ENCODE assay signal across 9 cellular contexts in genomic region chr6:36666726-36667591, GRCh38. TPM values are rescaled to one million over a fixed set of nuclear protein-coding genes. Genes with fewer than 3 reads are reported as not detected.
DNase-seq lines count a peak whose midpoint lies in the region; ATAC-seq and TF ChIP-seq lines count a peak whose summit lies in the region.
"Had no signal": no experiment of that assay in that cellular context is flagged by ENCODE, and none has a peak within 500 bp of the region (broad histone marks: within the 10 kb centered on the region; RNA-seq: fewer than 3 reads in every experiment).

No MANE protein-coding gene starts in this region.

- no peaks in the 10 kb centered on the region for H3K27me3 ChIP-seq in Panc1 (ENCODE audit: control insufficient read depth, insufficient read depth, low read length)

- peak; percentile 34; the same call in 1 of the 2 replicates for TF ChIP-seq RAD21 in Ishikawa (IDR thresholded peaks at IDR 0.05; ENCODE audit: low read depth)

- DNase-seq in ELR (ENCODE audit: low read depth) = peak; percentile 79
- DNase-seq in Panc1 (ENCODE audit: low read depth, low spot score) = no peak
- DNase-seq in erythroblast (lab: John Stamatoyannopoulos, UW) = peak; percentile 21 to 50
- peak; percentile 98 for DNase-seq in myocyte (ENCODE audit: low read depth)
- DNase-seq in stimulated activated naive CD4-positive, alpha-beta T cell (lab: John Stamatoyannopoulos, UW) = no peak
- no peak for DNase-seq in activated CD4-positive, alpha-beta T cell treated with anti-CD3 and anti-CD28 coated beads for 4 hours

- TF ChIP-seq CTCF in Panc1 (IDR thresholded peaks at IDR 0.05) = no peak

- peaks cover 4% of the 10 kb centered on the region; the same call in 1 of the 2 replicates for H3K4me1 ChIP-seq in Panc1 (ENCODE audit: control insufficient read depth, insufficient read depth, low read length)

- no peak for TF ChIP-seq POLR2A in erythroblast (IDR thresholded peaks at IDR 0.05; ENCODE audit: low read length)

- no peak overlapping the region for H3K4me3 ChIP-seq in Panc1 (ENCODE audit: low read depth in 2 of 2, low read length in 2 of 2)

- in situ Hi-C loops in Panc1 (cut with HindIII; ENCODE audit: low pct_unique_long_range_greater_than_20kb, low sequenced_read_pairs) = no loop called here

- TF ChIP-seq EP300 in Ishikawa (IDR thresholded peaks at IDR 0.05; ENCODE audit: borderline replicate concordance) = peak; percentile 95

- H3K36me3 ChIP-seq in Panc1 (ENCODE audit: control insufficient read depth, insufficient read depth, low read length) = no peaks in the 10 kb centered on the region

- no peaks in the 10 kb centered on the region for H3K9me3 ChIP-seq in Panc1 (ENCODE audit: control insufficient read depth, insufficient read depth, low read depth, low read length)

- intact Hi-C loops in Panc1 (cut with micrococcal nuclease; ENCODE audit: unreplicated experiment) = no loop called here

- no peak overlapping the region for H3K27ac ChIP-seq in Panc1 (ENCODE audit: low read length)
- H3K27ac ChIP-seq: VCaP had no signal

- CTCF ChIA-PET in Panc1 (lab: Charles Lee) = interaction anchor here (0.6 kb wide), 1 partner anchor 52 kb away, joined by 6 read pairs; no protein-coding TSS in a partner anchor

- no TSS peak for BruUV-seq in Panc1 (replicated peaks; lab: Mats Ljungman, UMichigan)

- ATAC-seq in GM21723 (IDR thresholded peaks at IDR 0.05; ENCODE audit: unreplicated experiment) (peak; percentile 73), Panc1 (peak; percentile 46; the same call in 1 of the 2 replicates)

- POLR2A ChIA-PET in Panc1 (lab: Charles Lee) = interaction anchor here (0.5 to 1.1 kb wide), 3 partner anchors 9 to 44 kb away, joined by 3 to 5 read pairs (median 3); no protein-coding TSS in a partner anchor

TF ChIP-seq in Ishikawa, 13 proteins besides CTCF, POLR2A, EP300 and RAD21:
- TF ChIP-seq YY1 (IDR thresholded peaks at IDR 0.05; ENCODE audit: low read depth) = peak; percentile 57; the same call in 1 of the 2 replicates
- TF ChIP-seq CEBPB (IDR thresholded peaks at IDR 0.05) = peak; percentile 100
- peak; percentile 89 for TF ChIP-seq FOXM1 (IDR thresholded peaks at IDR 0.05; ENCODE audit: borderline replicate concordance, low read depth)
- 0 out of 2 replicates have a peak, but pooled peaks have one; percentile 37 for TF ChIP-seq CREB1 (IDR thresholded peaks at IDR 0.05; ENCODE audit: low read depth)
- TF ChIP-seq REST (IDR thresholded peaks at IDR 0.05; ENCODE audit: low read depth) = no peak
- TF ChIP-seq TAF1 (IDR thresholded peaks at IDR 0.05; ENCODE audit: low read depth) = 0 out of 2 replicates have a peak, but pooled peaks have one; percentile 20
- TF ChIP-seq TCF12 (IDR thresholded peaks at IDR 0.05; ENCODE audit: low read depth) = peak; percentile 98
- peak; percentile 99 for TF ChIP-seq EGR1 (IDR thresholded peaks at IDR 0.05)
- TF ChIP-seq MAX (IDR thresholded peaks at IDR 0.05) = peak; percentile 83
- TF ChIP-seq USF1 (IDR thresholded peaks at IDR 0.05) = peak; percentile 54
- TF ChIP-seq TEAD4 (IDR thresholded peaks at IDR 0.05) = peak; percentile 95
- TF ChIP-seq ZBTB7A (IDR thresholded peaks at IDR 0.05; ENCODE audit: low read depth) = peak; percentile 75; the same call in 1 of the 2 replicates
- peak; percentile 97 for TF ChIP-seq NFIC (IDR thresholded peaks at IDR 0.05)
TF ChIP-seq in Ishikawa: peak in this region for 12.

RNA-seq across cellular contexts. Expression of gene CDKN1A, which starts 11.6 kb away (rescaled TPM):
- total RNA-seq in Panc1 (2021; ENCODE audit: unreplicated experiment) (46.2 TPM), myocyte (1,798 and 2,123 TPM in 2 replicates)
- polyA plus RNA-seq in Panc1 (2012; ENCODE audit: insufficient read length) = 52.2 TPM
- polyA plus RNA-seq in myocyte (2012) = 1,534 TPM

RNA-seq across cellular contexts. Expression of gene RAB44, which starts 30.7 kb away (rescaled TPM):
- not detected for total RNA-seq in Panc1 (2021; ENCODE audit: unreplicated experiment)
- not detected for polyA plus RNA-seq in Panc1 (2012; ENCODE audit: insufficient read length)
- total RNA-seq in myocyte = not detected in 2 replicates
- polyA plus RNA-seq in myocyte (2012) = 0.15 TPM

Comparison
In these comparisons a context has a peak if more than half of its experiments do, and no peak if none do; other contexts are left out.
1. DNase-seq: peak in ELR (single experiment), erythroblast (2 of 2) and myocyte (single experiment); none in Panc1 (single experiment), stimulated activated naive CD4-positive, alpha-beta T cell (0 of 6) and activated CD4-positive, alpha-beta T cell treated with anti-CD3 and anti-CD28 coated beads for 4 hours (0 of 2).
2. RNA of gene CDKN1A, which starts 11.6 kb away (total RNA-seq): 1,798 to 2,123 TPM in myocyte; 46.2 TPM in Panc1 (single experiment); every median in the first group is over 10 times any median in the second.